In the genomic region with DNA sequence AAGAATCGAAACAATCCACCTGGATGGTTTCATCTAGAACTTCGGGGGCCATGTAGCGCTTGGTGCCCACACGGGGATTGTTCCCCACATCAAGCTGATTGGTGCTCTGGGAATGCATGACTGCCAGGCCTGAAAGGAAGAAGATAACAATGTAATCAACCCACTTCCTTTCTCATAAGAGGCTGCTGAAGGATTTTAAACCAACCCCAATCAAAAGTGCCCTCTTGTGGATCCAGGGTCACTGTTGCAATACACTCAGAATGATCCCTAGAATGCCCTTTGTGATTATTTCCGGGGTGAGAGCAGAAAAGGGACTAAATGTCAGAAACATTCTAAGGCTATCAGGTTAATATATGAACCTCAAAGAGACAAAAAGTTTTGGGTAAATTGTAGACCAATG, we compare ENCODE assay signal across 21 cellular contexts.
DNase-seq lines count a peak whose midpoint lies in the region; ATAC-seq lines count a peak whose summit lies in the region.
"Had no signal": no experiment of that assay in that cellular context is flagged by ENCODE, and none has a peak within 500 bp of the region (broad histone marks: within the 10 kb centered on the region; RNA-seq: fewer than 3 reads in every experiment).

No MANE protein-coding gene starts in this region.

- DNase-seq in activated naive CD4-positive, alpha-beta T cell treated with anti-CD3 and anti-CD28 coated beads, Interleukin-2, amount 10 ng/mL, durations not matched to agents 7 days and 5 days: no peak
- no peak for DNase-seq in activated naive CD4-positive, alpha-beta T cell treated with anti-CD3 and anti-CD28 coated beads, Interleukin-2, amount 50 U/mL, for 72 hours (ENCODE audit: low spot score in 2 of 2)
- peak; percentile 2 for DNase-seq in NCI-H69 (lab: John Stamatoyannopoulos, UW)
- no peak for DNase-seq in activated gamma-delta T cell treated with Interleukin-2 at 50 U/mL for 16 hours
- DNase-seq: activated CD4-positive, alpha-beta T cell treated with anti-CD3 and anti-CD28 coated beads for 48 hours; activated CD8-positive, alpha-beta memory T cell treated with anti-CD3 and anti-CD28 coated beads, Interleukin-2, amount 50 U/mL, for 4 hours; activated effector memory CD4-positive, alpha-beta T cell treated with Interleukin-2 at 50 U/mL for 16 hours; caudate nucleus; CD4-positive, alpha-beta T cell; esophagus squamous epithelium; left ventricle myocardium inferior; NCI-H1930; NCI-H510A; sigmoid colon; stimulated activated naive CD4-positive, alpha-beta T cell treated with Interleukin-2 at 50 U/mL for 16 hours had no signal

- H3K36me3 Mint-ChIP-seq in activated naive CD4-positive, alpha-beta T cell treated with anti-CD3 and anti-CD28 coated beads, Interleukin-2, amount 10 ng/mL, durations not matched to agents 7 days and 5 days: peaks cover 69% of the 10 kb centered on the region
- H3K36me3 Mint-ChIP-seq in activated naive CD4-positive, alpha-beta T cell treated with anti-CD3 and anti-CD28 coated beads, Interleukin-2, amount 50 U/mL, for 72 hours: peaks cover 44 to 62% of the 10 kb centered on the region in 2 donors

- ATAC-seq in activated naive CD4-positive, alpha-beta T cell treated with anti-CD3 and anti-CD28 coated beads, Interleukin-2, amount 50 U/mL, for 72 hours: no peak
- ATAC-seq in HG03280 (IDR thresholded peaks at IDR 0.05; ENCODE audit: unreplicated experiment): no peak
- ATAC-seq in GM19324 (IDR thresholded peaks at IDR 0.05; ENCODE audit: low FRiP score, unreplicated experiment): no peak
- ATAC-seq in GM19467 (IDR thresholded peaks at IDR 0.05; ENCODE audit: unreplicated experiment): no peak

- H3K4me3 ChIP-seq in ectodermal cell (ENCODE audit: insufficient read depth, low read depth, low read length): no peak overlapping the region
- H3K4me3 ChIP-seq: esophagus squamous epithelium, left ventricle myocardium inferior, sigmoid colon, SJCRH30, tibial nerve had no signal

- no peak overlapping the region for H3K4me3 Mint-ChIP-seq in activated naive CD4-positive, alpha-beta T cell treated with anti-CD3 and anti-CD28 coated beads, Interleukin-2, amount 10 ng/mL, durations not matched to agents 7 days and 5 days
- H3K4me3 Mint-ChIP-seq: CD4-positive, alpha-beta T cell had no signal

- peak overlapping the region; percentile 40 for H3K27ac ChIP-seq in ectodermal cell (ENCODE audit: insufficient read depth, low read depth, low read length, poor library complexity, severe bottlenecking)
- H3K27ac ChIP-seq: esophagus squamous epithelium, left ventricle myocardium inferior, sigmoid colon, SJCRH30, tibial nerve had no signal

- peak overlapping the region; percentile 25 for H3K27ac Mint-ChIP-seq in activated naive CD4-positive, alpha-beta T cell treated with anti-CD3 and anti-CD28 coated beads, Interleukin-2, amount 10 ng/mL, durations not matched to agents 7 days and 5 days
- no peak overlapping the region for H3K27ac Mint-ChIP-seq in activated naive CD4-positive, alpha-beta T cell treated with anti-CD3 and anti-CD28 coated beads, Interleukin-2, amount 50 U/mL, for 72 hours
- H3K27ac Mint-ChIP-seq: CD4-positive, alpha-beta T cell had no signal

- no peaks in the 10 kb centered on the region for H3K27me3 ChIP-seq in ectodermal cell (ENCODE audit: control insufficient read depth, insufficient read depth, low read length, poor library complexity, severe bottlenecking)
- H3K27me3 ChIP-seq: esophagus squamous epithelium, sigmoid colon, SJCRH30, tibial nerve had no signal

- H3K4me1 Mint-ChIP-seq in activated naive CD4-positive, alpha-beta T cell treated with anti-CD3 and anti-CD28 coated beads, Interleukin-2, amount 10 ng/mL, durations not matched to agents 7 days and 5 days: no peaks in the 10 kb centered on the region

- no peaks in the 10 kb centered on the region for H3K27me3 Mint-ChIP-seq in activated naive CD4-positive, alpha-beta T cell treated with anti-CD3 and anti-CD28 coated beads, Interleukin-2, amount 10 ng/mL, durations not matched to agents 7 days and 5 days
- H3K27me3 Mint-ChIP-seq: CD4-positive, alpha-beta T cell had no signal

- H3K36me3 ChIP-seq in ectodermal cell (ENCODE audit: control insufficient read depth, insufficient read depth, low read length): no peaks in the 10 kb centered on the region

- 94 to 95% methylated on average over 5 of the region's 5 CpGs for WGBS in ectodermal cell, 2 experiments

- peaks cover 11% of the 10 kb centered on the region for H3K9me3 Mint-ChIP-seq in activated naive CD4-positive, alpha-beta T cell treated with anti-CD3 and anti-CD28 coated beads, Interleukin-2, amount 10 ng/mL, durations not matched to agents 7 days and 5 days
- peaks cover 4 to 6% of the 10 kb centered on the region in 2 donors for H3K9me3 Mint-ChIP-seq in activated naive CD4-positive, alpha-beta T cell treated with anti-CD3 and anti-CD28 coated beads, Interleukin-2, amount 50 U/mL, for 72 hours

- H3K9me3 ChIP-seq in ectodermal cell (ENCODE audit: control insufficient read depth, low read length): no peaks in the 10 kb centered on the region

- CTCF ChIA-PET in activated naive CD4-positive, alpha-beta T cell treated with anti-CD3 and anti-CD28 coated beads, Interleukin-2, amount 10 ng/mL, durations not matched to agents 7 days and 5 days (lab: Charles Lee): interaction anchor here (0.9 to 1.8 kb wide), 2 partner anchors 9 to 264 kb away, joined by 3 to 6 read pairs; no protein-coding TSS in a partner anchor

- no peaks in the 10 kb centered on the region for H3K4me1 ChIP-seq in ectodermal cell (ENCODE audit: control insufficient read depth, insufficient read depth, low read length)
- H3K4me1 ChIP-seq: esophagus squamous epithelium, left ventricle myocardium inferior, sigmoid colon, SJCRH30, tibial nerve had no signal
